1 cellular context compared by ENCODE assay signal in the genomic region with DNA sequence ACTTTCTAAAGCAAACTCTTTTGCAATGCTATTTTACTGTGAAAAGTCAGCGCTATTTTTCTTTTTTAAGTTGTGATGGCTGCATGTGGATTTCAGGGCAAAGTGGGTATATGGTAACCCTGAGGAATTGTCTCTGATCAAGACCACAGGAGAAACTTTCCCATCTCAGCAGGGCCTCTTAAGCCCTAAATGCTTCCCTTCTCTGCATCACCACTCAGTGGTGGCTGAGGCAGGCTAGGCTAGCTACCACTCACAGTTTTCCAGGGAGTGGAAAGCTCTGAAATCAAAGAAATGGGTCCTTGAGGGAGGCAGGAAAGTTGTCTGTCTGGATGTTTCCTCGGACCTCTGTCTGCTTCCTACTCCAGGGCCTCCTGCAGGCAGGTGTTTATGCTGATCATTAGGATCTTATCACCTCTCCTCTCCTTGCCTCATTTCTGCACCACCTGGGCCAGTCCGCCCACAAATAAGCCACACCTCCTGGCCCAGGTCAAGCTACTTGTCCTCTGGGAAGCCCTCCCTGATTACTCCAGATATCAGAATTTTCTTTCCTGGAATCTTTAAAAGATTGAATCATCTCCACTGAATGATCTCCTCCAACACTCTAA.
TF ChIP-seq lines count a peak whose summit lies in the region.

No MANE protein-coding gene starts in this region.

TF ChIP-seq in GM23338, 12 proteins besides CTCF, POLR2A, EP300 and RAD21:
- TF ChIP-seq, protein P1, sequence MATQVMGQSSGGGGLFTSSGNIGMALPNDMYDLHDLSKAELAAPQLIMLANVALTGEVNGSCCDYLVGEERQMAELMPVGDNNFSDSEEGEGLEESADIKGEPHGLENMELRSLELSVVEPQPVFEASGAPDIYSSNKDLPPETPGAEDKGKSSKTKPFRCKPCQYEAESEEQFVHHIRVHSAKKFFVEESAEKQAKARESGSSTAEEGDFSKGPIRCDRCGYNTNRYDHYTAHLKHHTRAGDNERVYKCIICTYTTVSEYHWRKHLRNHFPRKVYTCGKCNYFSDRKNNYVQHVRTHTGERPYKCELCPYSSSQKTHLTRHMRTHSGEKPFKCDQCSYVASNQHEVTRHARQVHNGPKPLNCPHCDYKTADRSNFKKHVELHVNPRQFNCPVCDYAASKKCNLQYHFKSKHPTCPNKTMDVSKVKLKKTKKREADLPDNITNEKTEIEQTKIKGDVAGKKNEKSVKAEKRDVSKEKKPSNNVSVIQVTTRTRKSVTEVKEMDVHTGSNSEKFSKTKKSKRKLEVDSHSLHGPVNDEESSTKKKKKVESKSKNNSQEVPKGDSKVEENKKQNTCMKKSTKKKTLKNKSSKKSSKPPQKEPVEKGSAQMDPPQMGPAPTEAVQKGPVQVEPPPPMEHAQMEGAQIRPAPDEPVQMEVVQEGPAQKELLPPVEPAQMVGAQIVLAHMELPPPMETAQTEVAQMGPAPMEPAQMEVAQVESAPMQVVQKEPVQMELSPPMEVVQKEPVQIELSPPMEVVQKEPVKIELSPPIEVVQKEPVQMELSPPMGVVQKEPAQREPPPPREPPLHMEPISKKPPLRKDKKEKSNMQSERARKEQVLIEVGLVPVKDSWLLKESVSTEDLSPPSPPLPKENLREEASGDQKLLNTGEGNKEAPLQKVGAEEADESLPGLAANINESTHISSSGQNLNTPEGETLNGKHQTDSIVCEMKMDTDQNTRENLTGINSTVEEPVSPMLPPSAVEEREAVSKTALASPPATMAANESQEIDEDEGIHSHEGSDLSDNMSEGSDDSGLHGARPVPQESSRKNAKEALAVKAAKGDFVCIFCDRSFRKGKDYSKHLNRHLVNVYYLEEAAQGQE (IDR thresholded peaks at IDR 0.05; ENCODE audit: unreplicated experiment) = no peak
- TF ChIP-seq JUNB (IDR thresholded peaks at IDR 0.05; ENCODE audit: unreplicated experiment) (no peak), EZH2phosphoT487 (IDR thresholded peaks at IDR 0.05; ENCODE audit: unreplicated experiment) (no peak), NANOG (IDR thresholded peaks at IDR 0.05; ENCODE audit: borderline replicate concordance) (no peak), POLR2AphosphoS5 (IDR thresholded peaks at IDR 0.05; ENCODE audit: low read depth) (no peak), ZNF114 (CRISPR knock-in tag; IDR thresholded peaks at IDR 0.05) (no peak), EZH2 (IDR thresholded peaks at IDR 0.05; ENCODE audit: low read depth, unreplicated experiment) (no peak), STAT1 (IDR thresholded peaks at IDR 0.05; ENCODE audit: unreplicated experiment) (no peak), ZNF331 (CRISPR knock-in tag; IDR thresholded peaks at IDR 0.05; ENCODE audit: low read depth) (no peak), CREB1 (CRISPR knock-in tag; IDR thresholded peaks at IDR 0.05; ENCODE audit: low read depth) (no peak)
- TF ChIP-seq, protein P2, sequence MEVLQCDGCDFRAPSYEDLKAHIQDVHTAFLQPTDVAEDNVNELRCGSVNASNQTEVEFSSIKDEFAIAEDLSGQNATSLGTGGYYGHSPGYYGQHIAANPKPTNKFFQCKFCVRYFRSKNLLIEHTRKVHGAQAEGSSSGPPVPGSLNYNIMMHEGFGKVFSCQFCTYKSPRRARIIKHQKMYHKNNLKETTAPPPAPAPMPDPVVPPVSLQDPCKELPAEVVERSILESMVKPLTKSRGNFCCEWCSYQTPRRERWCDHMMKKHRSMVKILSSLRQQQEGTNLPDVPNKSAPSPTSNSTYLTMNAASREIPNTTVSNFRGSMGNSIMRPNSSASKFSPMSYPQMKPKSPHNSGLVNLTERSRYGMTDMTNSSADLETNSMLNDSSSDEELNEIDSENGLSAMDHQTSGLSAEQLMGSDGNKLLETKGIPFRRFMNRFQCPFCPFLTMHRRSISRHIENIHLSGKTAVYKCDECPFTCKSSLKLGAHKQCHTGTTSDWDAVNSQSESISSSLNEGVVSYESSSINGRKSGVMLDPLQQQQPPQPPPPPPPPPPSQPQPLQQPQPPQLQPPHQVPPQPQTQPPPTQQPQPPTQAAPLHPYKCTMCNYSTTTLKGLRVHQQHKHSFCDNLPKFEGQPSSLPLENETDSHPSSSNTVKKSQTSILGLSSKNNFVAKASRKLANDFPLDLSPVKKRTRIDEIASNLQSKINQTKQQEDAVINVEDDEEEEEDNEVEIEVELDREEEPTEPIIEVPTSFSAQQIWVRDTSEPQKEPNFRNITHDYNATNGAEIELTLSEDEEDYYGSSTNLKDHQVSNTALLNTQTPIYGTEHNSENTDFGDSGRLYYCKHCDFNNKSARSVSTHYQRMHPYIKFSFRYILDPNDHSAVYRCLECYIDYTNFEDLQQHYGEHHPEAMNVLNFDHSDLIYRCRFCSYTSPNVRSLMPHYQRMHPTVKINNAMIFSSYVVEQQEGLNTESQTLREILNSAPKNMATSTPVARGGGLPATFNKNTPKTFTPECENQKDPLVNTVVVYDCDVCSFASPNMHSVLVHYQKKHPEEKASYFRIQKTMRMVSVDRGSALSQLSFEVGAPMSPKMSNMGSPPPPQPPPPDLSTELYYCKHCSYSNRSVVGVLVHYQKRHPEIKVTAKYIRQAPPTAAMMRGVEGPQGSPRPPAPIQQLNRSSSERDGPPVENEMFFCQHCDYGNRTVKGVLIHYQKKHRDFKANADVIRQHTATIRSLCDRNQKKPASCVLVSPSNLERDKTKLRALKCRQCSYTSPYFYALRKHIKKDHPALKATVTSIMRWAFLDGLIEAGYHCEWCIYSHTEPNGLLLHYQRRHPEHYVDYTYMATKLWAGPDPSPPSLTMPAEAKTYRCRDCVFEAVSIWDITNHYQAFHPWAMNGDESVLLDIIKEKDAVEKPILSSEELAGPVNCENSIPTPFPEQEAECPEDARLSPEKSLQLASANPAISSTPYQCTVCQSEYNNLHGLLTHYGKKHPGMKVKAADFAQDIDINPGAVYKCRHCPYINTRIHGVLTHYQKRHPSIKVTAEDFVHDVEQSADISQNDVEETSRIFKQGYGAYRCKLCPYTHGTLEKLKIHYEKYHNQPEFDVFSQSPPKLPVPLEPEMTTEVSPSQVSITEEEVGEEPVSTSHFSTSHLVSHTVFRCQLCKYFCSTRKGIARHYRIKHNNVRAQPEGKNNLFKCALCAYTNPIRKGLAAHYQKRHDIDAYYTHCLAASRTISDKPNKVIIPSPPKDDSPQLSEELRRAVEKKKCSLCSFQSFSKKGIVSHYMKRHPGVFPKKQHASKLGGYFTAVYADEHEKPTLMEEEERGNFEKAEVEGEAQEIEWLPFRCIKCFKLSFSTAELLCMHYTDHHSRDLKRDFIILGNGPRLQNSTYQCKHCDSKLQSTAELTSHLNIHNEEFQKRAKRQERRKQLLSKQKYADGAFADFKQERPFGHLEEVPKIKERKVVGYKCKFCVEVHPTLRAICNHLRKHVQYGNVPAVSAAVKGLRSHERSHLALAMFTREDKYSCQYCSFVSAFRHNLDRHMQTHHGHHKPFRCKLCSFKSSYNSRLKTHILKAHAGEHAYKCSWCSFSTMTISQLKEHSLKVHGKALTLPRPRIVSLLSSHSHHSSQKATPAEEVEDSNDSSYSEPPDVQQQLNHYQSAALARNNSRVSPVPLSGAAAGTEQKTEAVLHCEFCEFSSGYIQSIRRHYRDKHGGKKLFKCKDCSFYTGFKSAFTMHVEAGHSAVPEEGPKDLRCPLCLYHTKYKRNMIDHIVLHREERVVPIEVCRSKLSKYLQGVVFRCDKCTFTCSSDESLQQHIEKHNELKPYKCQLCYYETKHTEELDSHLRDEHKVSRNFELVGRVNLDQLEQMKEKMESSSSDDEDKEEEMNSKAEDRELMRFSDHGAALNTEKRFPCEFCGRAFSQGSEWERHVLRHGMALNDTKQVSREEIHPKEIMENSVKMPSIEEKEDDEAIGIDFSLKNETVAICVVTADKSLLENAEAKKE (CRISPR knock-in tag; IDR thresholded peaks at IDR 0.05) = no peak
- TF ChIP-seq, protein P3, sequence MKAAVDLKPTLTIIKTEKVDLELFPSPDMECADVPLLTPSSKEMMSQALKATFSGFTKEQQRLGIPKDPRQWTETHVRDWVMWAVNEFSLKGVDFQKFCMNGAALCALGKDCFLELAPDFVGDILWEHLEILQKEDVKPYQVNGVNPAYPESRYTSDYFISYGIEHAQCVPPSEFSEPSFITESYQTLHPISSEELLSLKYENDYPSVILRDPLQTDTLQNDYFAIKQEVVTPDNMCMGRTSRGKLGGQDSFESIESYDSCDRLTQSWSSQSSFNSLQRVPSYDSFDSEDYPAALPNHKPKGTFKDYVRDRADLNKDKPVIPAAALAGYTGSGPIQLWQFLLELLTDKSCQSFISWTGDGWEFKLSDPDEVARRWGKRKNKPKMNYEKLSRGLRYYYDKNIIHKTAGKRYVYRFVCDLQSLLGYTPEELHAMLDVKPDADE (IDR thresholded peaks at IDR 0.05) = no peak
